In the genomic region with DNA sequence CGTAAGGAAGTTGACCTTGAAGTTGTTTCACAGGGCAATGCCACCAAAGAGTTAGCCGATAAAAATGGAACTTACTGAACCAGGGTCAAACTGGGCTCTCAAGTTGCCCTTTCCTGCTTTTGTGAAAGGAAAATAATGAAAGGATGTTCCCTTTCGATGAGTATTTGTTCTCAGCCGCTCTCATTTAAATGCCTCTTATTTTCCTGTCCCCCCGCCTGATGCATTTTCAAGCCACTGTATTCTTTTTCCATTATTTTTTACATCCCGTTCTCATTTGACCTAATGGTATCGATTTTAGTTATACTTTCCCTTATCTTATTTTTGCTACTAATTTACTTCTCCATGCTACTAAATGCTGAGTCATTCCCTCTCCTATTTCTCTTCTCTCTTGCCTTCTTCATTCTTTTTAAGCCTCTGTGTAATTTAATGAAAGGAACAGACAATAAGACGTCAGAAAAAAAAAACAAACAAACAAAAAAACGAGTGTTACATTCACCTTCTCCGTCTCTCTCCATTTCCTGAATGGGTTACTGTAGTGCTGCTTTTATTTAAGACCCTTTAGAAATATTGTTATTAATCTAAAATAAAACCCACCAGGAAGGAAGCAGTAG, we compare ENCODE assay signal across 8 cellular contexts. TPM values are rescaled to one million over a fixed set of nuclear protein-coding genes. Genes with fewer than 3 reads are reported as not detected.
A peak's percentile ranks its signal among the peaks of the same experiment; 100 is the strongest.
DNase-seq lines count a peak whose midpoint lies in the region; ATAC-seq and TF ChIP-seq lines count a peak whose summit lies in the region.

No MANE protein-coding gene starts in this region.

- ATAC-seq in GM23338 (no peak), HG02798 (IDR thresholded peaks at IDR 0.05; ENCODE audit: poor library complexity, unreplicated experiment) (no peak), left lobe of liver (no peak)

- H3K4me3 Mint-ChIP-seq in GM23338, result peak overlapping the region; percentile 84
- H3K4me3 Mint-ChIP-seq in T-helper 2 cell treated with Interferon-gamma antibody and Interleukin-4, amounts not matched to agents 5 μg/mL and 100 μg/mL, for 36 hours, result peak overlapping the region; percentile 83

- H3K4me3 ChIP-seq in A673 (ENCODE audit: low read depth, low read length, poor library complexity, severe bottlenecking) (peak overlapping the region; percentile 87), GM23338 (peak overlapping the region; percentile 68), fibroblast of mammary gland (ENCODE audit: control insufficient read depth, low read depth, low read length) (peak overlapping the region; percentile 93)

- peaks cover 30% of the 10 kb centered on the region for H3K36me3 ChIP-seq in A673 (ENCODE audit: insufficient read depth, low read length, poor library complexity, severe bottlenecking)
- peaks cover 20% of the 10 kb centered on the region; the same call in 1 of the 2 replicates for H3K36me3 ChIP-seq in GM23338 (ENCODE audit: insufficient read depth)

- intact Hi-C loops in A673 (cut with micrococcal nuclease; ENCODE audit: unreplicated experiment), result loop anchor here (2.0 to 10.0 kb wide), 2 partner anchors 356 to 374 kb away; partner anchors contain the start of gene UFL1

- peak overlapping the region; percentile 82 for H3K27ac ChIP-seq in A673 (ENCODE audit: low read depth, low read length, poor library complexity, severe bottlenecking)
- H3K27ac ChIP-seq in GM23338 (ENCODE audit: low read depth), result peak overlapping the region; percentile 87

- H3K79me2 ChIP-seq in GM23338 (replicated peaks; ENCODE audit: insufficient read depth), result peaks cover 40% of the 10 kb centered on the region

- H3K4me1 Mint-ChIP-seq in GM23338, result peaks cover 16% of the 10 kb centered on the region
- peaks cover 16% of the 10 kb centered on the region for H3K4me1 Mint-ChIP-seq in T-helper 2 cell treated with Interferon-gamma antibody and Interleukin-4, amounts not matched to agents 5 μg/mL and 100 μg/mL, for 36 hours (ENCODE audit: low read depth)

- TSS peak; percentile 98 for BruUV-seq in A673 (replicated peaks; lab: Mats Ljungman, UMichigan)

- H3F3A ChIP-seq in GM23338 (replicated peaks; ENCODE audit: low read depth), result no peaks in the 10 kb centered on the region

- H3K9me2 ChIP-seq in GM23338 (ENCODE audit: insufficient read depth), result no peaks in the 10 kb centered on the region

- H3K27me3 Mint-ChIP-seq in GM23338 (ENCODE audit: insufficient read depth, low read depth, poor library complexity), result peaks cover 2% of the 10 kb centered on the region
- peaks cover 5% of the 10 kb centered on the region for H3K27me3 Mint-ChIP-seq in T-helper 2 cell treated with Interferon-gamma antibody and Interleukin-4, amounts not matched to agents 5 μg/mL and 100 μg/mL, for 36 hours (ENCODE audit: low read depth)

- H3K27me3 ChIP-seq in A673 (replicated peaks; ENCODE audit: insufficient read depth, low read depth, low read length, poor library complexity), result no peaks in the 10 kb centered on the region
- H3K27me3 ChIP-seq in GM23338 (ENCODE audit: insufficient read depth), result no peaks in the 10 kb centered on the region

- peaks cover 19% of the 10 kb centered on the region for H4K20me1 ChIP-seq in GM23338 (replicated peaks; ENCODE audit: insufficient read depth)

- TF ChIP-seq CTCF in A673 (conservative IDR thresholded peaks at IDR 0.05; ENCODE audit: low read depth, low read length) (no peak), GM23338 (conservative IDR thresholded peaks at IDR 0.05; ENCODE audit: low read depth in 2 of 2) (no peak), fibroblast of mammary gland (conservative IDR thresholded peaks at IDR 0.05; ENCODE audit: control insufficient read depth, insufficient read depth, low read depth, low read length) (no peak)

- peak overlapping the region; percentile 95 for H3K27ac Mint-ChIP-seq in GM23338
- H3K27ac Mint-ChIP-seq in T-helper 2 cell treated with Interferon-gamma antibody and Interleukin-4, amounts not matched to agents 5 μg/mL and 100 μg/mL, for 36 hours, result peak overlapping the region; percentile 94

- H3K9me3 Mint-ChIP-seq in GM23338, result no peaks in the 10 kb centered on the region
- no peaks in the 10 kb centered on the region for H3K9me3 Mint-ChIP-seq in T-helper 2 cell treated with Interferon-gamma antibody and Interleukin-4, amounts not matched to agents 5 μg/mL and 100 μg/mL, for 36 hours

- H3K4me2 ChIP-seq in GM23338, result peak overlapping the region; percentile 81

- H3K4me1 ChIP-seq in A673 (ENCODE audit: insufficient read depth, low read length, poor library complexity, severe bottlenecking), result peaks cover 20% of the 10 kb centered on the region
- 0 out of 2 replicates have a peak, but pooled peaks cover 4% of the 10 kb centered on the region for H3K4me1 ChIP-seq in GM23338 (ENCODE audit: insufficient read depth)

- no peaks in the 10 kb centered on the region for H3K9me3 ChIP-seq in A673 (ENCODE audit: low read depth, low read length, poor library complexity, severe bottlenecking)

- peaks cover 23% of the 10 kb centered on the region for H3K36me3 Mint-ChIP-seq in GM23338 (ENCODE audit: low read depth)
- peaks cover 14% of the 10 kb centered on the region for H3K36me3 Mint-ChIP-seq in T-helper 2 cell treated with Interferon-gamma antibody and Interleukin-4, amounts not matched to agents 5 μg/mL and 100 μg/mL, for 36 hours (ENCODE audit: low read depth)

- peak overlapping the region; percentile 64 for H2AFZ ChIP-seq in GM23338

- DNase-seq in A673 (ENCODE audit: low spot score) (peak; percentile 34), GM23338 (ENCODE audit: low spot score) (peak; percentile 11), fibroblast of mammary gland (ENCODE audit: low read depth) (peak; percentile 38), pons (ENCODE audit: low spot score) (peak; percentile 76), T1000 (lab: John Stamatoyannopoulos, UW) (no peak), left lobe of liver (ENCODE audit: low spot score) (no peak)
- DNase-seq in T-helper 2 cell treated with Interferon-gamma antibody and Interleukin-4, amounts not matched to agents 5 μg/mL and 100 μg/mL, for 36 hours (ENCODE audit: low spot score), result no peak

- POLR2A ChIA-PET in A673 (lab: Charles Lee; ENCODE audit: low non-redundant PET), result no interaction called here

- CTCF ChIA-PET in A673 (lab: Charles Lee), result interaction anchor here (0.6 to 2.1 kb wide), 3 partner anchors 13 to 503 kb away, joined by 4 to 5 read pairs (median 4); no protein-coding TSS in a partner anchor

TF ChIP-seq in GM23338, 12 proteins besides CTCF, POLR2A, EP300 and RAD21 (continues in another document):
- TF ChIP-seq ZNF114 (CRISPR knock-in tag; IDR thresholded peaks at IDR 0.05), result no peak

RNA-seq across cellular contexts. Expression of gene NDUFAF4, which starts 0.7 kb away (rescaled TPM):
- total RNA-seq in A673 (2021) (96.0 and 120 TPM in 2 replicates), left lobe of liver (15.9 TPM)
- 35.1 and 59.8 TPM in 2 replicates for total RNA-seq in GM23338 (2014; rRNA removed; shearing (Covaris generic))
- 205 and 233 TPM in 2 replicates for polyA plus RNA-seq in GM23338 (2016; fragmentation: Nextera tagmentation; extraction: Ambion mirVana)

RNA-seq across cellular contexts. Expression of gene KLHL32, which starts 26.2 kb away (rescaled TPM):
- 0.11 and 0.26 TPM in 2 replicates for total RNA-seq in A673 (2021)
- 0.45 and 1.0 TPM in 2 replicates for total RNA-seq in GM23338 (2014; rRNA removed; shearing (Covaris generic))
- 0.23 and 0.39 TPM in 2 replicates for polyA plus RNA-seq in GM23338 (2016; fragmentation: Nextera tagmentation; extraction: Ambion mirVana)
- total RNA-seq in left lobe of liver, result 0.45 TPM

Comparison
In these comparisons a context has a peak if more than half of its experiments do, and no peak if none do; other contexts are left out.
1. DNase-seq: peak in A673 (single experiment), GM23338 (single experiment), fibroblast of mammary gland (single experiment) and pons (single experiment); none in T-helper 2 cell treated with Interferon-gamma antibody and Interleukin-4, amounts not matched to agents 5 μg/mL and 100 μg/mL, for 36 hours (single experiment), T1000 (single experiment) and left lobe of liver (single experiment).
2. Peak in every context shown above with its lines, with median percentiles within 50 percentile points of each other: H3K4me3 ChIP-seq.